14 cellular contexts compared by ENCODE assay signal in genomic region chr9:137726764-137727163, GRCh38.
DNase-seq lines count a peak whose midpoint lies in the region; ATAC-seq and TF ChIP-seq lines count a peak whose summit lies in the region.
"Had no signal": no experiment of that assay in that cellular context is flagged by ENCODE, and none has a peak within 500 bp of the region (broad histone marks: within the 10 kb centered on the region; RNA-seq: fewer than 3 reads in every experiment).

No MANE protein-coding gene starts in this region.

- H3K4me1 ChIP-seq in body of pancreas: no peaks in the 10 kb centered on the region
- H3K4me1 ChIP-seq: Caco-2 had no signal

- no peak overlapping the region for H3K4me3 ChIP-seq in body of pancreas
- H3K4me3 ChIP-seq: BLaER1 treated with 17β-estradiol and CSF1 and Interleukin-3, amounts not matched to agents 10 nM and 100 nM; GM12878 had no signal

- H3K36me3 Mint-ChIP-seq in activated naive CD8-positive, alpha-beta T cell: peaks cover 27% of the 10 kb centered on the region
- H3K36me3 Mint-ChIP-seq in activated naive CD8-positive, alpha-beta T cell treated with anti-CD3 and anti-CD28 coated beads, Interleukin-2, amount 50 U/mL, for 24 hours (ENCODE audit: low read depth): peaks cover 72% of the 10 kb centered on the region
- H3K36me3 Mint-ChIP-seq in T-helper 17 cell (ENCODE audit: low read depth): peaks cover 21% of the 10 kb centered on the region
- peaks cover 49% of the 10 kb centered on the region for H3K36me3 Mint-ChIP-seq in endothelial cell (ENCODE audit: low read depth, unreplicated experiment)
- peaks cover 66 to 85% of the 10 kb centered on the region in 2 donors for H3K36me3 Mint-ChIP-seq in stimulated activated naive B cell treated with anti-CD40 and anti-IgM and Interleukin-4, amounts not matched to agents 10 μg/mL and 1 μg/mL and 100 μg/mL, for 72 hours

- intact Hi-C loops in body of pancreas (cut with DNase I): no loop called here

- peaks cover 39% of the 10 kb centered on the region for H3K4me1 Mint-ChIP-seq in activated naive CD8-positive, alpha-beta T cell (ENCODE audit: low read depth)
- peaks cover 35% of the 10 kb centered on the region for H3K4me1 Mint-ChIP-seq in activated naive CD8-positive, alpha-beta T cell treated with anti-CD3 and anti-CD28 coated beads, Interleukin-2, amount 50 U/mL, for 24 hours
- H3K4me1 Mint-ChIP-seq in T-helper 17 cell (peaks cover 48% of the 10 kb centered on the region), endothelial cell (ENCODE audit: unreplicated experiment) (peaks cover 18% of the 10 kb centered on the region)
- peaks cover 35 to 45% of the 10 kb centered on the region in 2 donors for H3K4me1 Mint-ChIP-seq in stimulated activated naive B cell treated with anti-CD40 and anti-IgM and Interleukin-4, amounts not matched to agents 10 μg/mL and 1 μg/mL and 100 μg/mL, for 72 hours

- ATAC-seq in activated naive CD8-positive, alpha-beta T cell treated with anti-CD3 and anti-CD28 coated beads, Interleukin-2, amount 50 U/mL, for 24 hours: no peak
- ATAC-seq in T-helper 17 cell: no peak
- ATAC-seq in stimulated activated naive B cell treated with anti-CD40 and anti-IgM and Interleukin-4, amounts not matched to agents 10 μg/mL and 1 μg/mL and 100 μg/mL, for 72 hours (replicated peaks): no peak
- no peak for ATAC-seq in GM19467 (IDR thresholded peaks at IDR 0.05; ENCODE audit: unreplicated experiment)
- no peak for ATAC-seq in body of pancreas

- TF ChIP-seq POLR2A in body of pancreas (IDR thresholded peaks at IDR 0.05): no peak

- 98 to 100% methylated on average over 2 of the region's 2 CpGs for WGBS in body of pancreas, 2 donors

- peaks cover 8% of the 10 kb centered on the region for H3K9me3 Mint-ChIP-seq in activated naive CD8-positive, alpha-beta T cell (ENCODE audit: low read depth)
- peaks cover 17% of the 10 kb centered on the region for H3K9me3 Mint-ChIP-seq in activated naive CD8-positive, alpha-beta T cell treated with anti-CD3 and anti-CD28 coated beads, Interleukin-2, amount 50 U/mL, for 24 hours
- peaks cover under 1% of the 10 kb centered on the region for H3K9me3 Mint-ChIP-seq in endothelial cell (ENCODE audit: unreplicated experiment)
- peaks cover 7 to 8% of the 10 kb centered on the region in 2 donors for H3K9me3 Mint-ChIP-seq in stimulated activated naive B cell treated with anti-CD40 and anti-IgM and Interleukin-4, amounts not matched to agents 10 μg/mL and 1 μg/mL and 100 μg/mL, for 72 hours

- in situ Hi-C loops in G401 (cut with HindIII; ENCODE audit: low sequenced_read_pairs): no loop called here

- H3K9me3 ChIP-seq in T-helper 17 cell (ENCODE audit: control insufficient read depth, low read length, poor library complexity, severe bottlenecking) (no peaks in the 10 kb centered on the region), body of pancreas (no peaks in the 10 kb centered on the region)
- H3K9me3 ChIP-seq: Caco-2 had no signal

- H3K27ac Mint-ChIP-seq in activated naive CD8-positive, alpha-beta T cell: peak overlapping the region; percentile 54
- no peak overlapping the region for H3K27ac Mint-ChIP-seq in activated naive CD8-positive, alpha-beta T cell treated with anti-CD3 and anti-CD28 coated beads, Interleukin-2, amount 50 U/mL, for 24 hours
- peak overlapping the region; percentile 74 for H3K27ac Mint-ChIP-seq in T-helper 17 cell
- no peak overlapping the region for H3K27ac Mint-ChIP-seq in endothelial cell (ENCODE audit: unreplicated experiment)
- peak overlapping the region; percentile 56 for H3K27ac Mint-ChIP-seq in stimulated activated naive B cell treated with anti-CD40 and anti-IgM and Interleukin-4, amounts not matched to agents 10 μg/mL and 1 μg/mL and 100 μg/mL, for 72 hours

- no peaks in the 10 kb centered on the region for H3K36me3 ChIP-seq in body of pancreas (replicated peaks in 1 of 2; ENCODE audit: insufficient read depth in 1 of 2, low read depth in 2 of 2)

- no peaks in the 10 kb centered on the region for H3K27me3 ChIP-seq in body of pancreas
- H3K27me3 ChIP-seq: BLaER1 treated with 17β-estradiol and CSF1 and Interleukin-3, amounts not matched to agents 10 nM and 100 nM had no signal

- H3K27ac ChIP-seq in body of pancreas: no peak overlapping the region
- H3K27ac ChIP-seq: BLaER1 treated with 17β-estradiol and CSF1 and Interleukin-3, amounts not matched to agents 10 nM and 100 nM had no signal

- no peak for TF ChIP-seq CTCF in endothelial cell (IDR thresholded peaks at IDR 0.05; ENCODE audit: unreplicated experiment)
- no peak for TF ChIP-seq CTCF in body of pancreas (IDR thresholded peaks at IDR 0.05)

- peak overlapping the region; percentile 17 for H3K4me3 Mint-ChIP-seq in activated naive CD8-positive, alpha-beta T cell
- no peak overlapping the region for H3K4me3 Mint-ChIP-seq in activated naive CD8-positive, alpha-beta T cell treated with anti-CD3 and anti-CD28 coated beads, Interleukin-2, amount 50 U/mL, for 24 hours
- no peak overlapping the region for H3K4me3 Mint-ChIP-seq in T-helper 17 cell
- H3K4me3 Mint-ChIP-seq in endothelial cell (ENCODE audit: unreplicated experiment): peak overlapping the region; percentile 13
- no peak overlapping the region for H3K4me3 Mint-ChIP-seq in stimulated activated naive B cell treated with anti-CD40 and anti-IgM and Interleukin-4, amounts not matched to agents 10 μg/mL and 1 μg/mL and 100 μg/mL, for 72 hours
- H3K4me3 Mint-ChIP-seq: H9 had no signal

- no peak for DNase-seq in activated naive CD8-positive, alpha-beta T cell treated with anti-CD3 and anti-CD28 coated beads, Interleukin-2, amount 50 U/mL, for 24 hours
- DNase-seq in T-helper 17 cell (no peak), endothelial cell (ENCODE audit: low spot score) (no peak), body of pancreas (no peak), G401 (ENCODE audit: low spot score) (no peak)
- no peak for DNase-seq in stimulated activated naive B cell treated with anti-CD40 and anti-IgM and Interleukin-4, amounts not matched to agents 10 μg/mL and 1 μg/mL and 100 μg/mL, for 72 hours
- DNase-seq: 8988T, Caco-2, DMS79 treated with DMSO at 0.1 percent for 48 hours, H9 had no signal

- H3K27me3 Mint-ChIP-seq in activated naive CD8-positive, alpha-beta T cell: no peaks in the 10 kb centered on the region
- H3K27me3 Mint-ChIP-seq in activated naive CD8-positive, alpha-beta T cell treated with anti-CD3 and anti-CD28 coated beads, Interleukin-2, amount 50 U/mL, for 24 hours: no peaks in the 10 kb centered on the region
- H3K27me3 Mint-ChIP-seq in T-helper 17 cell: no peaks in the 10 kb centered on the region
- H3K27me3 Mint-ChIP-seq in endothelial cell (ENCODE audit: unreplicated experiment): peaks cover 11% of the 10 kb centered on the region
- H3K27me3 Mint-ChIP-seq in stimulated activated naive B cell treated with anti-CD40 and anti-IgM and Interleukin-4, amounts not matched to agents 10 μg/mL and 1 μg/mL and 100 μg/mL, for 72 hours: no peaks in the 10 kb centered on the region

Comparison
In these comparisons a context has a peak if more than half of its experiments do, and no peak if none do; other contexts are left out.
1. H3K27ac Mint-ChIP-seq: peak in activated naive CD8-positive, alpha-beta T cell (single experiment), T-helper 17 cell (single experiment) and stimulated activated naive B cell treated with anti-CD40 and anti-IgM and Interleukin-4, amounts not matched to agents 10 μg/mL and 1 μg/mL and 100 μg/mL, for 72 hours (single experiment); none in activated naive CD8-positive, alpha-beta T cell treated with anti-CD3 and anti-CD28 coated beads, Interleukin-2, amount 50 U/mL, for 24 hours (single experiment) and endothelial cell (single experiment).
2. H3K4me3 Mint-ChIP-seq: peak in activated naive CD8-positive, alpha-beta T cell (single experiment) and endothelial cell (single experiment); none in activated naive CD8-positive, alpha-beta T cell treated with anti-CD3 and anti-CD28 coated beads, Interleukin-2, amount 50 U/mL, for 24 hours (single experiment), T-helper 17 cell (single experiment) and stimulated activated naive B cell treated with anti-CD40 and anti-IgM and Interleukin-4, amounts not matched to agents 10 μg/mL and 1 μg/mL and 100 μg/mL, for 72 hours (0 of 2).